16 cellular contexts compared by ENCODE assay signal in genomic region chr10:70729763-70730357, GRCh38. TPM values are rescaled to one million over a fixed set of nuclear protein-coding genes. Genes with fewer than 3 reads are reported as not detected.
A peak's percentile ranks its signal among the peaks of the same experiment; 100 is the strongest.
DNase-seq lines count a peak whose midpoint lies in the region; ATAC-seq, FAIRE-seq and TF ChIP-seq lines count a peak whose summit lies in the region.
"Had no signal": no experiment of that assay in that cellular context is flagged by ENCODE, and none has a peak within 500 bp of the region (broad histone marks: within the 10 kb centered on the region; RNA-seq: fewer than 3 reads in every experiment).

No MANE protein-coding gene starts in this region.

- H3K9me3 Mint-ChIP-seq in brain, result peaks cover 0 to 3% (median 0%) of the 10 kb centered on the region in 5 experiments
- H3K9me3 Mint-ChIP-seq in activated naive CD8-positive, alpha-beta T cell treated with anti-CD3 and anti-CD28 coated beads, Interleukin-2, amount 50 U/mL, for 24 hours, result no peaks in the 10 kb centered on the region
- H3K9me3 Mint-ChIP-seq: activated naive CD8-positive, alpha-beta T cell treated with anti-CD3 and anti-CD28 coated beads, Interleukin-2, amount 10 ng/mL, durations not matched to agents 7 days and 5 days; central memory CD8-positive, alpha-beta T cell; memory B cell had no signal

- H3K4me3 Mint-ChIP-seq in brain, result no peak overlapping the region
- H3K4me3 Mint-ChIP-seq in activated naive CD8-positive, alpha-beta T cell treated with anti-CD3 and anti-CD28 coated beads, Interleukin-2, amount 50 U/mL, for 24 hours, result no peak overlapping the region
- H3K4me3 Mint-ChIP-seq: activated naive CD8-positive, alpha-beta T cell treated with anti-CD3 and anti-CD28 coated beads, Interleukin-2, amount 10 ng/mL, durations not matched to agents 7 days and 5 days; central memory CD8-positive, alpha-beta T cell; memory B cell had no signal

- H3K4me3 ChIP-seq in left ventricle myocardium inferior, result no peak overlapping the region

- H3K36me3 ChIP-seq in left ventricle myocardium inferior, result no peaks in the 10 kb centered on the region

- peak; percentile 38 for ATAC-seq in Right ventricle myocardium superior (ENCODE audit: poor library complexity)
- ATAC-seq in activated naive CD8-positive, alpha-beta T cell treated with anti-CD3 and anti-CD28 coated beads, Interleukin-2, amount 50 U/mL, for 24 hours, result no peak
- ATAC-seq in GM18861 (IDR thresholded peaks at IDR 0.05; ENCODE audit: unreplicated experiment), result no peak
- ATAC-seq: esophagus mucosa had no signal

- peaks cover 13% of the 10 kb centered on the region for H3K4me1 ChIP-seq in left ventricle myocardium inferior

- no peaks in the 10 kb centered on the region for H3K36me3 Mint-ChIP-seq in brain
- no peaks in the 10 kb centered on the region for H3K36me3 Mint-ChIP-seq in activated naive CD8-positive, alpha-beta T cell treated with anti-CD3 and anti-CD28 coated beads, Interleukin-2, amount 50 U/mL, for 24 hours (ENCODE audit: low read depth)
- H3K36me3 Mint-ChIP-seq: activated naive CD8-positive, alpha-beta T cell treated with anti-CD3 and anti-CD28 coated beads, Interleukin-2, amount 10 ng/mL, durations not matched to agents 7 days and 5 days had no signal

- DNase-seq in Right ventricle myocardium superior (no peak), left ventricle myocardium inferior (no peak), NCI-H2171 (lab: John Stamatoyannopoulos, UW) (peak; percentile 77), urothelium cell line (ENCODE audit: low spot score) (no peak), AG08396 (ENCODE audit: low spot score) (no peak)
- no peak for DNase-seq in activated naive CD8-positive, alpha-beta T cell treated with anti-CD3 and anti-CD28 coated beads, Interleukin-2, amount 50 U/mL, for 24 hours
- DNase-seq: activated naive CD8-positive, alpha-beta T cell treated with anti-CD3 and anti-CD28 coated beads, Interleukin-2, amount 10 ng/mL, durations not matched to agents 7 days and 5 days; Calu3; NK-92 treated with Interleukin-12 subunit alpha and Interleukin-12 subunit beta, amount 100 ng/mL, for 24 hours; trophoblast cell had no signal

- peaks cover 3% of the 10 kb centered on the region for H3K27me3 Mint-ChIP-seq in brain
- H3K27me3 Mint-ChIP-seq in activated naive CD8-positive, alpha-beta T cell treated with anti-CD3 and anti-CD28 coated beads, Interleukin-2, amount 50 U/mL, for 24 hours, result no peaks in the 10 kb centered on the region
- H3K27me3 Mint-ChIP-seq: central memory CD8-positive, alpha-beta T cell had no signal

- no peaks in the 10 kb centered on the region for H3K9me3 ChIP-seq in left ventricle myocardium inferior (replicated peaks)

- no peak overlapping the region for H3K27ac ChIP-seq in left ventricle myocardium inferior (replicated peaks)

- peaks cover 18% of the 10 kb centered on the region for H3K4me1 Mint-ChIP-seq in brain
- H3K4me1 Mint-ChIP-seq in activated naive CD8-positive, alpha-beta T cell treated with anti-CD3 and anti-CD28 coated beads, Interleukin-2, amount 50 U/mL, for 24 hours, result no peaks in the 10 kb centered on the region
- H3K4me1 Mint-ChIP-seq: central memory CD8-positive, alpha-beta T cell; memory B cell had no signal

- peak overlapping the region; percentile 28 to 74 (median 58) for H3K27ac Mint-ChIP-seq in brain
- no peak overlapping the region for H3K27ac Mint-ChIP-seq in activated naive CD8-positive, alpha-beta T cell treated with anti-CD3 and anti-CD28 coated beads, Interleukin-2, amount 50 U/mL, for 24 hours
- H3K27ac Mint-ChIP-seq: activated naive CD8-positive, alpha-beta T cell treated with anti-CD3 and anti-CD28 coated beads, Interleukin-2, amount 10 ng/mL, durations not matched to agents 7 days and 5 days; memory B cell had no signal

- intact Hi-C loops in Right ventricle myocardium superior (cut with DNase I), result no loop called here
- intact Hi-C loops in left ventricle myocardium inferior (cut with micrococcal nuclease), result no loop called here

- H3K27me3 ChIP-seq in left ventricle myocardium inferior (ENCODE audit: low read depth), result no peaks in the 10 kb centered on the region

- FAIRE-seq in urothelium cell line (lab: Jason Lieb, UNC), result peak; percentile 87
- FAIRE-seq: A204.1 had no signal

- TF ChIP-seq CTCF in left ventricle myocardium inferior (IDR thresholded peaks at IDR 0.05; ENCODE audit: borderline replicate concordance) (no peak), brain (conservative IDR thresholded peaks at IDR 0.05) (no peak)

RNA-seq across cellular contexts. Expression of gene TBATA, which starts 55.3 kb away (rescaled TPM):
- not detected for total RNA-seq in Right ventricle myocardium superior
- not detected for total RNA-seq in left ventricle myocardium inferior
- not detected for polyA plus RNA-seq in brain (ENCODE audit: insufficient read depth, low read depth, low replicate concordance)
- total RNA-seq: activated naive CD8-positive, alpha-beta T cell treated with anti-CD3 and anti-CD28 coated beads, Interleukin-2, amount 10 ng/mL, durations not matched to agents 7 days and 5 days; Calu3; esophagus mucosa had no signal

RNA-seq across cellular contexts. Expression of gene ADAMTS14, which starts 57.6 kb away (rescaled TPM):
- 0.16 TPM for total RNA-seq in Right ventricle myocardium superior
- total RNA-seq in left ventricle myocardium inferior, result 0.47 TPM
- 1.7 TPM for polyA plus RNA-seq in brain (ENCODE audit: insufficient read depth, low read depth, low replicate concordance)
- total RNA-seq: activated naive CD8-positive, alpha-beta T cell treated with anti-CD3 and anti-CD28 coated beads, Interleukin-2, amount 10 ng/mL, durations not matched to agents 7 days and 5 days had no signal
